Comparison of ENCODE assay signal across 1 cellular context in genomic region chr6:82084324-82084920, GRCh38.
TF ChIP-seq lines count a peak whose summit lies in the region.

No MANE protein-coding gene starts in this region.

TF ChIP-seq in HepG2, 621 proteins besides CTCF, POLR2A, EP300 and RAD21 (continued from another document and continues in another):
- TF ChIP-seq ZNF597 (CRISPR knock-in tag; IDR thresholded peaks at IDR 0.05) (no peak), IRF2 (CRISPR knock-in tag; IDR thresholded peaks at IDR 0.05) (0 out of 2 replicates have a peak, but pooled peaks have one; percentile 32), ZBTB40 (IDR thresholded peaks at IDR 0.05) (no peak), ZBTB40 (CRISPR knock-in tag; IDR thresholded peaks at IDR 0.05) (no peak), RCOR2 (CRISPR knock-in tag; IDR thresholded peaks at IDR 0.05) (peak; percentile 36; the same call in 1 of the 2 replicates), ZNF547 (CRISPR knock-in tag; IDR thresholded peaks at IDR 0.05) (no peak), ZNF281 (CRISPR knock-in tag; IDR thresholded peaks at IDR 0.05; ENCODE audit: borderline replicate concordance) (no peak), ZNF562 (CRISPR knock-in tag; IDR thresholded peaks at IDR 0.05; ENCODE audit: borderline replicate concordance) (no peak), LCORL (IDR thresholded peaks at IDR 0.05) (peak; percentile 32; the same call in 1 of the 2 replicates), LCORL (CRISPR knock-in tag; IDR thresholded peaks at IDR 0.05) (no peak), PRDM15 (CRISPR knock-in tag; IDR thresholded peaks at IDR 0.05) (no peak), SKIL (CRISPR knock-in tag; IDR thresholded peaks at IDR 0.05; ENCODE audit: borderline replicate concordance) (no peak), ETV5 (CRISPR knock-in tag; IDR thresholded peaks at IDR 0.05; ENCODE audit: borderline replicate concordance) (peak; percentile 96), ZNF652 (CRISPR knock-in tag; IDR thresholded peaks at IDR 0.05; ENCODE audit: borderline replicate concordance, low read depth) (no peak), ZNF569 (CRISPR knock-in tag; IDR thresholded peaks at IDR 0.05; ENCODE audit: borderline replicate concordance) (no peak), ZNF501 (CRISPR knock-in tag; IDR thresholded peaks at IDR 0.05) (no peak), ARID5B (CRISPR knock-in tag; IDR thresholded peaks at IDR 0.05) (peak; percentile 91), ZNF234 (CRISPR knock-in tag; conservative IDR thresholded peaks at IDR 0.05) (no peak), MXD3 (CRISPR knock-in tag; IDR thresholded peaks at IDR 0.05) (no peak), KLF16 (CRISPR knock-in tag; IDR thresholded peaks at IDR 0.05) (peak in 1 of 2 experiments; percentile 33; a peak in 1 of 4 replicates), HNF4A (CRISPR knock-in tag; IDR thresholded peaks at IDR 0.05) (peak; percentile 54), REPIN1 (CRISPR knock-in tag; IDR thresholded peaks at IDR 0.05; ENCODE audit: borderline replicate concordance, low read depth) (no peak; the same call in 1 of the 2 replicates), HOXA3 (CRISPR knock-in tag; IDR thresholded peaks at IDR 0.05) (no peak), ZC3H4 (CRISPR knock-in tag; IDR thresholded peaks at IDR 0.05; ENCODE audit: borderline replicate concordance) (no peak), ATF4 (CRISPR knock-in tag; IDR thresholded peaks at IDR 0.05) (peak in 1 of 2 experiments; percentile 42; a peak in 1 of 4 replicates)
